In genomic region chr19:3111586-3112247, GRCh38 we compare ENCODE assay signal across 2 cellular contexts.
TF ChIP-seq lines count a peak whose summit lies in the region.

No MANE protein-coding gene starts in this region.

TF ChIP-seq in IMR-90, 13 proteins besides CTCF, POLR2A, EP300 and RAD21:
- TF ChIP-seq BHLHE40 (IDR thresholded peaks at IDR 0.05; ENCODE audit: low read depth, low read length) (no peak), MXI1 (IDR thresholded peaks at IDR 0.05; ENCODE audit: borderline replicate concordance, low read depth, low read length) (no peak), USF2 (IDR thresholded peaks at IDR 0.05; ENCODE audit: low read depth, low read length) (no peak), CHD1 (IDR thresholded peaks at IDR 0.05; ENCODE audit: low read depth, low read length) (no peak), ELK1 (IDR thresholded peaks at IDR 0.05; ENCODE audit: borderline replicate concordance, low read depth, low read length) (no peak), CEBPB (IDR thresholded peaks at IDR 0.05; ENCODE audit: low read depth, low read length) (no peak), SMC3 (IDR thresholded peaks at IDR 0.05; ENCODE audit: low read depth, low read length) (no peak), NFE2L2 (IDR thresholded peaks at IDR 0.05; ENCODE audit: low read depth, low read length) (no peak), MAZ (IDR thresholded peaks at IDR 0.05; ENCODE audit: borderline replicate concordance, low read depth, low read length) (no peak), RFX5 (IDR thresholded peaks at IDR 0.05; ENCODE audit: low read depth, low read length) (no peak), FOS (IDR thresholded peaks at IDR 0.05; ENCODE audit: low read depth, low read length) (no peak), RCOR1 (IDR thresholded peaks at IDR 0.05; ENCODE audit: insufficient replicate concordance, low read length) (no peak), MAFK (IDR thresholded peaks at IDR 0.05; ENCODE audit: low read depth, low read length) (no peak)
TF ChIP-seq in IMR-90: peak in this region for 0.

TF ChIP-seq in K562, 482 proteins besides CTCF, POLR2A, EP300 and RAD21:
- TF ChIP-seq ZBTB40 (IDR thresholded peaks at IDR 0.05) (peak; percentile 95), ZBTB40 (CRISPR knock-in tag; IDR thresholded peaks at IDR 0.05) (peak; percentile 97), CCNT2 (IDR thresholded peaks at IDR 0.05; ENCODE audit: borderline replicate concordance, extremely low read depth, insufficient read length, low read depth, low read length) (no peak), CEBPZ (IDR thresholded peaks at IDR 0.05; ENCODE audit: borderline replicate concordance, low read depth, low read length) (no peak), MCM2 (IDR thresholded peaks at IDR 0.05; ENCODE audit: low read depth) (no peak)
